In genomic region chr12:123471374-123472068, GRCh38 we compare ENCODE assay signal across 17 cellular contexts. TPM values are rescaled to one million over a fixed set of nuclear protein-coding genes. Genes with fewer than 3 reads are reported as not detected.
A peak's percentile ranks its signal among the peaks of the same experiment; 100 is the strongest.
DNase-seq lines count a peak whose midpoint lies in the region; ATAC-seq, FAIRE-seq and TF ChIP-seq lines count a peak whose summit lies in the region.
"Had no signal": no experiment of that assay in that cellular context is flagged by ENCODE, and none has a peak within 500 bp of the region (broad histone marks: within the 10 kb centered on the region; RNA-seq: fewer than 3 reads in every experiment).

No MANE protein-coding gene starts in this region.

- ATAC-seq in activated naive CD8-positive, alpha-beta T cell treated with anti-CD3 and anti-CD28 coated beads, Interleukin-2, amount 50 U/mL, for 24 hours: no peak
- ATAC-seq in K562 (no peak), left lung (peak; percentile 83)
- ATAC-seq in natural killer cell treated with Interleukin-12 subunit alpha and Interleukin-12 subunit beta and Interleukin-15 and Interleukin-18, amount 100 ng/mL, for 72 hours: no peak

- H3K4me2 ChIP-seq in K562 (ENCODE audit: insufficient read depth, low read length): no peak overlapping the region
- H3K4me2 ChIP-seq: KMS-11 had no signal

- H3K36me3 ChIP-seq in K562 (ENCODE audit: control insufficient read depth, insufficient read depth, low read length) (peaks cover 45% of the 10 kb centered on the region; the same call in 2 of the 3 replicates), left lung (peaks cover 0 to 59% of the 10 kb centered on the region in 2 donors), colonic mucosa (no peaks in the 10 kb centered on the region)

- TF ChIP-seq POLR2A in K562 (conservative IDR thresholded peaks at IDR 0.05): no peak

- H3K4me1 Mint-ChIP-seq in activated naive CD8-positive, alpha-beta T cell treated with anti-CD3 and anti-CD28 coated beads for 36 hours: peaks cover 13% of the 10 kb centered on the region
- peaks cover 20% of the 10 kb centered on the region for H3K4me1 Mint-ChIP-seq in activated naive CD8-positive, alpha-beta T cell treated with anti-CD3 and anti-CD28 coated beads, Interleukin-2, amount 50 U/mL, for 24 hours
- H3K4me1 Mint-ChIP-seq in natural killer cell treated with Interleukin-12 subunit alpha and Interleukin-12 subunit beta and Interleukin-15 and Interleukin-18, amount 100 ng/mL, for 72 hours (ENCODE audit: low read depth in 2 of 2): no peaks in the 10 kb centered on the region

- no peaks in the 10 kb centered on the region for H4K20me1 ChIP-seq in K562 (replicated peaks; ENCODE audit: control insufficient read depth, insufficient read depth, low read length)

- H3K79me2 ChIP-seq in K562 (ENCODE audit: control insufficient read depth, insufficient read depth, low read length): no peaks in the 10 kb centered on the region

- TF ChIP-seq RAD21 in K562 (CRISPR knock-in tag; conservative IDR thresholded peaks at IDR 0.05 in 1 of 2, IDR thresholded peaks at IDR 0.05 in 1 of 2): no peak

- WGBS in K562 (ENCODE audit: insufficient coverage, low coverage, missing lambda C conversion rate): 79% methylated on average over 8 of the region's 8 CpGs

- intact Hi-C loops in K562 (cut with micrococcal nuclease): no loop called here
- intact Hi-C loops in left lung (cut with DNase I): no loop called here
- intact Hi-C loops in posterior vena cava (cut with DNase I): no loop called here
- intact Hi-C loops in colonic mucosa (cut with DNase I): no loop called here

- POLR2A ChIA-PET in K562 (lab: Yijun Ruan, JAX): interaction anchor here (0.5 to 1.8 kb wide), 3 partner anchors 9 to 14 kb away, joined by 3 to 6 read pairs (median 6); no protein-coding TSS in a partner anchor

- FAIRE-seq in K562 (lab: Jason Lieb, UNC) (no peak), frontal cortex (lab: Jason Lieb, UNC) (no peak)
- FAIRE-seq: endometrium had no signal

- DNase-seq in activated naive CD8-positive, alpha-beta T cell treated with anti-CD3 and anti-CD28 coated beads for 36 hours: no peak
- no peak for DNase-seq in activated naive CD8-positive, alpha-beta T cell treated with anti-CD3 and anti-CD28 coated beads, Interleukin-2, amount 50 U/mL, for 24 hours
- no peak for DNase-seq in K562 (ENCODE audit: extremely low read depth in 1 of 4, low spot score in 3 of 4)
- DNase-seq in left lung: no peak
- DNase-seq in frontal cortex (ENCODE audit: low spot score in 2 of 2): no peak
- no peak for DNase-seq in posterior vena cava (ENCODE audit: low spot score)
- DNase-seq in natural killer cell treated with Interleukin-12 subunit alpha and Interleukin-12 subunit beta and Interleukin-15 and Interleukin-18, amount 100 ng/mL, for 72 hours (ENCODE audit: low spot score): no peak
- DNase-seq in colonic mucosa: no peak
- DNase-seq: activated CD4-positive, alpha-beta T cell treated with anti-CD3 and anti-CD28 coated beads, Interleukin-2, amount 10 ng/mL, durations not matched to agents 7 days and 5 days; AML-193; islet precursor cell had no signal

- in situ Hi-C loops in K562 (cut with MboI): no loop called here

- H3K9me3 Mint-ChIP-seq in activated naive CD8-positive, alpha-beta T cell treated with anti-CD3 and anti-CD28 coated beads for 36 hours: no peaks in the 10 kb centered on the region
- no peaks in the 10 kb centered on the region for H3K9me3 Mint-ChIP-seq in activated naive CD8-positive, alpha-beta T cell treated with anti-CD3 and anti-CD28 coated beads, Interleukin-2, amount 50 U/mL, for 24 hours
- H3K9me3 Mint-ChIP-seq in natural killer cell treated with Interleukin-12 subunit alpha and Interleukin-12 subunit beta and Interleukin-15 and Interleukin-18, amount 100 ng/mL, for 72 hours: no peaks in the 10 kb centered on the region
- H3K9me3 Mint-ChIP-seq: activated CD4-positive, alpha-beta T cell treated with anti-CD3 and anti-CD28 coated beads, Interleukin-2, amount 10 ng/mL, durations not matched to agents 7 days and 5 days; activated naive CD4-positive, alpha-beta T cell treated with anti-CD3 and anti-CD28 coated beads, Interleukin-2, amount 50 U/mL, for 24 hours had no signal

- H3K4me3 ChIP-seq in K562 (no peak overlapping the region), left lung (no peak overlapping the region), colonic mucosa (no peak overlapping the region)
- H3K4me3 ChIP-seq: HAP-1, tibial nerve had no signal

- H3K4me1 ChIP-seq in K562 (replicated peaks in 1 of 2; ENCODE audit: control insufficient read depth in 2 of 2, insufficient read depth in 2 of 2, low read length in 2 of 2) (peaks cover 0 to 2% of the 10 kb centered on the region in 2 experiments; a peak in 1 of 5 replicates), left lung (no peaks in the 10 kb centered on the region), colonic mucosa (no peaks in the 10 kb centered on the region)
- H3K4me1 ChIP-seq: HAP-1 had no signal

- no peak overlapping the region for H3K27ac ChIP-seq in K562 (ENCODE audit: extremely low read depth, low read depth, low read length)
- no peak overlapping the region for H3K27ac ChIP-seq in left lung
- H3K27ac ChIP-seq in colonic mucosa: no peak overlapping the region
- H3K27ac ChIP-seq: KMS-11, parathyroid adenoma, tibial nerve had no signal

- H3K27me3 Mint-ChIP-seq in activated naive CD8-positive, alpha-beta T cell treated with anti-CD3 and anti-CD28 coated beads for 36 hours: no peaks in the 10 kb centered on the region
- no peaks in the 10 kb centered on the region for H3K27me3 Mint-ChIP-seq in activated naive CD8-positive, alpha-beta T cell treated with anti-CD3 and anti-CD28 coated beads, Interleukin-2, amount 50 U/mL, for 24 hours
- no peaks in the 10 kb centered on the region for H3K27me3 Mint-ChIP-seq in natural killer cell treated with Interleukin-12 subunit alpha and Interleukin-12 subunit beta and Interleukin-15 and Interleukin-18, amount 100 ng/mL, for 72 hours
- H3K27me3 Mint-ChIP-seq: activated CD4-positive, alpha-beta T cell treated with anti-CD3 and anti-CD28 coated beads, Interleukin-2, amount 10 ng/mL, durations not matched to agents 7 days and 5 days; activated naive CD4-positive, alpha-beta T cell treated with anti-CD3 and anti-CD28 coated beads, Interleukin-2, amount 50 U/mL, for 24 hours had no signal

- H3K9me1 ChIP-seq in K562 (ENCODE audit: control insufficient read depth, insufficient read depth, low read length): no peaks in the 10 kb centered on the region

- CTCF ChIA-PET in K562 (lab: Yijun Ruan, JAX; ENCODE audit: low intra/inter-chr PET ratio): no interaction called here

- H3K9me3 ChIP-seq in K562 (replicated peaks; ENCODE audit: control insufficient read depth, insufficient read depth, low read depth, low read length): no peaks in the 10 kb centered on the region
- H3K9me3 ChIP-seq in left lung: no peaks in the 10 kb centered on the region
- no peaks in the 10 kb centered on the region for H3K9me3 ChIP-seq in colonic mucosa
- H3K9me3 ChIP-seq: HAP-1, tibial nerve had no signal

- H3K4me3 Mint-ChIP-seq in activated naive CD8-positive, alpha-beta T cell treated with anti-CD3 and anti-CD28 coated beads for 36 hours: no peak overlapping the region
- no peak overlapping the region for H3K4me3 Mint-ChIP-seq in activated naive CD8-positive, alpha-beta T cell treated with anti-CD3 and anti-CD28 coated beads, Interleukin-2, amount 50 U/mL, for 24 hours
- no peak overlapping the region for H3K4me3 Mint-ChIP-seq in natural killer cell treated with Interleukin-12 subunit alpha and Interleukin-12 subunit beta and Interleukin-15 and Interleukin-18, amount 100 ng/mL, for 72 hours
- H3K4me3 Mint-ChIP-seq: activated CD4-positive, alpha-beta T cell treated with anti-CD3 and anti-CD28 coated beads, Interleukin-2, amount 10 ng/mL, durations not matched to agents 7 days and 5 days; activated naive CD4-positive, alpha-beta T cell treated with anti-CD3 and anti-CD28 coated beads, Interleukin-2, amount 50 U/mL, for 24 hours had no signal

- H3K27me3 ChIP-seq in K562 (ENCODE audit: control insufficient read depth in 2 of 2, insufficient read depth in 2 of 2, low read length in 2 of 2): no peaks in the 10 kb centered on the region
- H3K27me3 ChIP-seq in left lung: no peaks in the 10 kb centered on the region
- H3K27me3 ChIP-seq in colonic mucosa: no peaks in the 10 kb centered on the region
- H3K27me3 ChIP-seq: tibial nerve had no signal

- BruUV-seq in K562 (replicated peaks; lab: Mats Ljungman, UMichigan): no TSS peak

- TF ChIP-seq CTCF in K562 (IDR thresholded peaks at IDR 0.05 in 2 of 3, conservative IDR thresholded peaks at IDR 0.05 in 1 of 3; ENCODE audit: insufficient read depth in 2 of 3, low read depth in 1 of 3, low read length in 3 of 3): no peak
- no peak for TF ChIP-seq CTCF in left lung (IDR thresholded peaks at IDR 0.05)
- TF ChIP-seq CTCF in colonic mucosa (IDR thresholded peaks at IDR 0.05): no peak

- peak overlapping the region; percentile 16 for H3K27ac Mint-ChIP-seq in activated naive CD8-positive, alpha-beta T cell treated with anti-CD3 and anti-CD28 coated beads for 36 hours
- no peak overlapping the region for H3K27ac Mint-ChIP-seq in activated naive CD8-positive, alpha-beta T cell treated with anti-CD3 and anti-CD28 coated beads, Interleukin-2, amount 50 U/mL, for 24 hours
- H3K27ac Mint-ChIP-seq in natural killer cell treated with Interleukin-12 subunit alpha and Interleukin-12 subunit beta and Interleukin-15 and Interleukin-18, amount 100 ng/mL, for 72 hours: no peak overlapping the region
- H3K27ac Mint-ChIP-seq: activated CD4-positive, alpha-beta T cell treated with anti-CD3 and anti-CD28 coated beads, Interleukin-2, amount 10 ng/mL, durations not matched to agents 7 days and 5 days; activated naive CD4-positive, alpha-beta T cell treated with anti-CD3 and anti-CD28 coated beads, Interleukin-2, amount 50 U/mL, for 24 hours had no signal

- no peak overlapping the region for H3K9ac ChIP-seq in K562 (ENCODE audit: insufficient read depth in 1 of 2, low read depth in 2 of 2, low read length in 2 of 2)
- no peak overlapping the region for H3K9ac ChIP-seq in colonic mucosa (ENCODE audit: low read depth in 2 of 2, low read length in 2 of 2)
- H3K9ac ChIP-seq: KMS-11, parathyroid adenoma had no signal

- no peak overlapping the region for H2AFZ ChIP-seq in K562 (ENCODE audit: low read depth, low read length)
- H2AFZ ChIP-seq: parathyroid adenoma had no signal

- TF ChIP-seq EP300 in K562 (IDR thresholded peaks at IDR 0.05; ENCODE audit: low read length): no peak

- H3K36me3 Mint-ChIP-seq in activated naive CD8-positive, alpha-beta T cell treated with anti-CD3 and anti-CD28 coated beads for 36 hours: no peaks in the 10 kb centered on the region
- H3K36me3 Mint-ChIP-seq in activated naive CD8-positive, alpha-beta T cell treated with anti-CD3 and anti-CD28 coated beads, Interleukin-2, amount 50 U/mL, for 24 hours (ENCODE audit: low read depth): peaks cover 8% of the 10 kb centered on the region
- H3K36me3 Mint-ChIP-seq in natural killer cell treated with Interleukin-12 subunit alpha and Interleukin-12 subunit beta and Interleukin-15 and Interleukin-18, amount 100 ng/mL, for 72 hours: no peaks in the 10 kb centered on the region

RNA-seq across cellular contexts. Expression of gene SNRNP35, which starts 13.6 kb away (rescaled TPM):
- total RNA-seq in activated naive CD8-positive, alpha-beta T cell treated with anti-CD3 and anti-CD28 coated beads for 36 hours: 10 to 100 TPM; 20.8 to 22.0 TPM
- 97.2 and 98.0 TPM in 2 replicates for total RNA-seq in K562 (2011; cell fraction: chromatin; rRNA removed; ENCODE audit: low replicate concordance)
- 59.7 and 66.3 TPM in 2 replicates for total RNA-seq in K562 (2011; cell fraction: nucleolus; rRNA removed)
- 90.6 and 134 TPM in 2 replicates for total RNA-seq in K562 (2011; cell fraction: nucleoplasm; rRNA removed)
- total RNA-seq in K562 (2014; rRNA removed) (24.5 and 26.0 TPM in 2 replicates), K562 (2014; rRNA removed; fragmentation: Illumina TruSeq; extraction: Trizol) (25.5 and 25.8 TPM in 2 replicates), K562 (2015; rRNA removed; fragmentation: Illumina TruSeq; extraction: Trizol) (28.1 and 31.9 TPM in 2 replicates), K562 (2021) (12.8 and 17.7 TPM in 2 replicates), left lung (10 to 100 TPM; 22.6 to 24.5 TPM), frontal cortex (23.2 TPM), posterior vena cava (10 to 100 TPM; 11.9 to 16.9 TPM), colonic mucosa (10 to 100 TPM; 17.4 to 23.2 TPM)
- polyA plus RNA-seq in K562 (2011; rRNA removed) (17.5 and 21.8 TPM in 2 replicates), K562 (2014; fragmentation: Illumina TruSeq; extraction: Trizol) (29.1 and 33.7 TPM in 2 replicates), K562 (2014; fragmentation: Nextera tagmentation; extraction: Ambion mirVana) (10 to 100 TPM; 19.5 to 41.0 TPM), K562 (2014; rRNA removed) (31.8 and 42.0 TPM in 2 replicates)
- 15.6 and 19.9 TPM in 2 replicates for polyA plus RNA-seq in K562 (2011; cell fraction: cytosol; rRNA removed)
- 25.4 and 37.5 TPM in 2 replicates for polyA plus RNA-seq in K562 (2011; cell fraction: nucleus; rRNA removed)
- polyA plus RNA-seq in K562 (2012): 23.3 and 32.3 TPM in 2 replicates
- 16.6 and 17.8 TPM in 2 replicates for polyA minus RNA-seq in K562 (2011; rRNA and poly(A)+ RNA removed)
- 10.6 and 10.9 TPM in 2 replicates for polyA minus RNA-seq in K562 (2011; cell fraction: cytosol; rRNA and poly(A)+ RNA removed)
- polyA minus RNA-seq in K562 (2011; cell fraction: nucleus; rRNA and poly(A)+ RNA removed): 16.2 and 20.1 TPM in 2 replicates
- total RNA-seq in natural killer cell treated with Interleukin-12 subunit alpha and Interleukin-12 subunit beta and Interleukin-15 and Interleukin-18, amount 100 ng/mL, for 72 hours: 10 to 100 TPM; 27.3 to 36.9 TPM

RNA-seq across cellular contexts. Expression of gene RILPL2, which starts 35.0 kb away (rescaled TPM):
- 10 to 100 TPM; 18.2 to 18.5 TPM for total RNA-seq in activated naive CD8-positive, alpha-beta T cell treated with anti-CD3 and anti-CD28 coated beads for 36 hours
- total RNA-seq in K562 (2011; cell fraction: chromatin; rRNA removed; ENCODE audit: low replicate concordance): 1.4 and 2.2 TPM in 2 replicates
- 1.4 and 1.5 TPM in 2 replicates for total RNA-seq in K562 (2011; cell fraction: nucleolus; rRNA removed)
- total RNA-seq in K562 (2011; cell fraction: nucleoplasm; rRNA removed): 1.8 and 2.7 TPM in 2 replicates
- total RNA-seq in K562 (2014; rRNA removed) (5.6 and 6.2 TPM in 2 replicates), K562 (2014; rRNA removed; fragmentation: Illumina TruSeq; extraction: Trizol) (2.9 and 3.5 TPM in 2 replicates), K562 (2015; rRNA removed; fragmentation: Illumina TruSeq; extraction: Trizol) (4.6 and 5.0 TPM in 2 replicates), K562 (2021) (3.8 and 4.8 TPM in 2 replicates), left lung (10 to 100 TPM in 1 of 2 donors, 1 to 10 TPM in 1; 8.9 to 14.0 TPM), frontal cortex (0.41 TPM), posterior vena cava (1 to 10 TPM; 4.8 to 5.3 TPM), colonic mucosa (1 to 10 TPM in 1 of 2 donors, under 1 TPM in 1; 0.96 to 2.1 TPM)
- polyA plus RNA-seq in K562 (2011; rRNA removed) (3.8 and 4.6 TPM in 2 replicates), K562 (2014; fragmentation: Illumina TruSeq; extraction: Trizol) (4.3 and 5.5 TPM in 2 replicates), K562 (2014; fragmentation: Nextera tagmentation; extraction: Ambion mirVana) (under 1 TPM; 0.61 to 0.73 TPM), K562 (2014; rRNA removed) (5.8 and 5.9 TPM in 2 replicates)
- polyA plus RNA-seq in K562 (2011; cell fraction: cytosol; rRNA removed): 2.4 and 2.6 TPM in 2 replicates
- polyA plus RNA-seq in K562 (2011; cell fraction: nucleus; rRNA removed): 0.95 and 1.3 TPM in 2 replicates
- 4.9 and 8.8 TPM in 2 replicates for polyA plus RNA-seq in K562 (2012)
- polyA minus RNA-seq in K562 (2011; rRNA and poly(A)+ RNA removed): 1.7 and 2.4 TPM in 2 replicates
- polyA minus RNA-seq in K562 (2011; cell fraction: cytosol; rRNA and poly(A)+ RNA removed): 1.5 and 1.8 TPM in 2 replicates
- 0.54 and 0.89 TPM in 2 replicates for polyA minus RNA-seq in K562 (2011; cell fraction: nucleus; rRNA and poly(A)+ RNA removed)
- 10 to 100 TPM in 1 of 2 donors, 1 to 10 TPM in 1; 9.7 to 12.2 TPM for total RNA-seq in natural killer cell treated with Interleukin-12 subunit alpha and Interleukin-12 subunit beta and Interleukin-15 and Interleukin-18, amount 100 ng/mL, for 72 hours
